33 cellular contexts compared by ENCODE assay signal in genomic region chr15:98383571-98383970, GRCh38.
DNase-seq lines count a peak whose midpoint lies in the region; TF ChIP-seq lines count a peak whose summit lies in the region.
"Had no signal": no experiment of that assay in that cellular context is flagged by ENCODE, and none has a peak within 500 bp of the region (broad histone marks: within the 10 kb centered on the region; RNA-seq: fewer than 3 reads in every experiment).

No MANE protein-coding gene starts in this region.

- CTCF ChIA-PET in A673 (lab: Charles Lee): no interaction called here

- POLR2A ChIA-PET in A673 (lab: Charles Lee; ENCODE audit: low non-redundant PET): no interaction called here

- H3K27ac ChIP-seq in A673 (ENCODE audit: low read depth, low read length, poor library complexity, severe bottlenecking): no peak overlapping the region
- H3K27ac ChIP-seq in SK-N-MC: no peak overlapping the region
- H3K27ac ChIP-seq: 22Rv1; A549; BLaER1; BLaER1 treated with 17β-estradiol and CSF1 and Interleukin-3, amounts not matched to agents 10 nM and 100 nM; C4-2B had no signal

- H3K9me3 Mint-ChIP-seq in osteocyte (ENCODE audit: unreplicated experiment): peaks cover 8% of the 10 kb centered on the region
- H3K9me3 Mint-ChIP-seq: CD4-positive, alpha-beta T cell had no signal

- DNase-seq in A673 (ENCODE audit: low spot score) (peak; percentile 93), SK-N-MC (ENCODE audit: low read depth, low spot score) (peak; percentile 1), osteocyte (ENCODE audit: extremely low spot score, unreplicated experiment) (peak; percentile 25), kidney tubule cell (ENCODE audit: low spot score) (no peak), T-helper 9 cell (no peak), GDM1 (lab: John Stamatoyannopoulos, UW) (no peak)
- DNase-seq: 8988T; ACHN; AML-193; BE2C; C1 segment of cervical spinal cord; Caco-2; Calu3; CD4-positive, alpha-beta memory T cell; CD4-positive, alpha-beta T cell; CD4-positive, CD25-positive, alpha-beta regulatory T cell; CD8-positive, alpha-beta memory T cell; CD8-positive, alpha-beta T cell; COR-L47; DMS 273 treated with DMSO at 0.1 percent for 48 hours; DMS153; DMS53; DMS79; DMS79 treated with DMSO at 0.1 percent for 48 hours; DND-41; EL had no signal

- H3K36me3 Mint-ChIP-seq in osteocyte (ENCODE audit: unreplicated experiment): no peaks in the 10 kb centered on the region
- H3K36me3 Mint-ChIP-seq: CD14-positive monocyte; CD4-positive, alpha-beta memory T cell; CD4-positive, CD25-positive, alpha-beta regulatory T cell; CD8-positive, alpha-beta memory T cell; CD8-positive, alpha-beta T cell had no signal

- H3K9ac ChIP-seq in SK-N-MC (ENCODE audit: insufficient read length): no peak overlapping the region
- H3K9ac ChIP-seq: BLaER1; BLaER1 treated with 17β-estradiol and CSF1 and Interleukin-3, amounts not matched to agents 10 nM and 100 nM had no signal

- peaks cover 80% of the 10 kb centered on the region for H3K27me3 ChIP-seq in A673 (replicated peaks; ENCODE audit: insufficient read depth, low read depth, low read length, poor library complexity)
- H3K27me3 ChIP-seq: BLaER1; BLaER1 treated with 17β-estradiol and CSF1 and Interleukin-3, amounts not matched to agents 10 nM and 100 nM had no signal

- peaks cover 17% of the 10 kb centered on the region for H3K9me3 ChIP-seq in A673 (ENCODE audit: low read depth, low read length, poor library complexity, severe bottlenecking)
- no peaks in the 10 kb centered on the region for H3K9me3 ChIP-seq in SK-N-MC (ENCODE audit: low read depth, low read length)
- H3K9me3 ChIP-seq: BE2C, Caco-2 had no signal

- H3K36me3 ChIP-seq in A673 (ENCODE audit: insufficient read depth, low read length, poor library complexity, severe bottlenecking) (no peaks in the 10 kb centered on the region), SK-N-MC (ENCODE audit: insufficient read depth, low read length) (no peaks in the 10 kb centered on the region)
- H3K36me3 ChIP-seq: BE2C; BLaER1; BLaER1 treated with 17β-estradiol and CSF1 and Interleukin-3, amounts not matched to agents 10 nM and 100 nM had no signal

- H3K4me3 Mint-ChIP-seq in osteocyte (ENCODE audit: unreplicated experiment): no peak overlapping the region
- H3K4me3 Mint-ChIP-seq: B cell; CD14-positive monocyte; CD4-positive, alpha-beta memory T cell; CD4-positive, alpha-beta T cell; CD4-positive, CD25-positive, alpha-beta regulatory T cell; CD8-positive, alpha-beta memory T cell; CD8-positive, alpha-beta T cell had no signal

- H3K27ac Mint-ChIP-seq in osteocyte (ENCODE audit: unreplicated experiment): no peak overlapping the region
- H3K27ac Mint-ChIP-seq: B cell; CD14-positive monocyte; CD4-positive, alpha-beta memory T cell; CD4-positive, alpha-beta T cell; CD4-positive, CD25-positive, alpha-beta regulatory T cell; CD8-positive, alpha-beta memory T cell; CD8-positive, alpha-beta T cell had no signal

- H3K4me1 Mint-ChIP-seq in osteocyte (ENCODE audit: unreplicated experiment): no peaks in the 10 kb centered on the region
- H3K4me1 Mint-ChIP-seq: B cell; CD14-positive monocyte; CD4-positive, alpha-beta memory T cell; CD4-positive, CD25-positive, alpha-beta regulatory T cell; CD8-positive, alpha-beta memory T cell had no signal

- BruUV-seq in A673 (replicated peaks; lab: Mats Ljungman, UMichigan): no TSS peak

- H3K27me3 Mint-ChIP-seq in osteocyte (ENCODE audit: unreplicated experiment): peaks cover 18% of the 10 kb centered on the region

- intact Hi-C loops in A673 (cut with micrococcal nuclease; ENCODE audit: unreplicated experiment): no loop called here

- H3K4me3 ChIP-seq in A673 (ENCODE audit: low read depth, low read length, poor library complexity, severe bottlenecking): no peak overlapping the region
- no peak overlapping the region for H3K4me3 ChIP-seq in SK-N-MC
- H3K4me3 ChIP-seq: A549; BLaER1; BLaER1 treated with 17β-estradiol and CSF1 and Interleukin-3, amounts not matched to agents 10 nM and 100 nM had no signal

- H3K4me1 ChIP-seq in A673 (ENCODE audit: insufficient read depth, low read length, poor library complexity, severe bottlenecking): peaks cover 24% of the 10 kb centered on the region
- H3K4me1 ChIP-seq: A549; BE2C; BLaER1; BLaER1 treated with 17β-estradiol and CSF1 and Interleukin-3, amounts not matched to agents 10 nM and 100 nM; Caco-2 had no signal

- no peak for TF ChIP-seq CTCF in A673 (conservative IDR thresholded peaks at IDR 0.05; ENCODE audit: low read depth, low read length)
- TF ChIP-seq CTCF in osteocyte (IDR thresholded peaks at IDR 0.05): no peak

Comparison
In these comparisons a context has a peak if more than half of its experiments do, and no peak if none do; other contexts are left out.
1. DNase-seq: peak in A673 (single experiment), SK-N-MC (single experiment) and osteocyte (single experiment); none in kidney tubule cell (single experiment), T-helper 9 cell (single experiment) and GDM1 (single experiment).